9 cellular contexts compared by ENCODE assay signal in genomic region chr2:72115361-72116080, GRCh38. TPM values are rescaled to one million over a fixed set of nuclear protein-coding genes. Genes with fewer than 3 reads are reported as not detected.
A peak's percentile ranks its signal among the peaks of the same experiment; 100 is the strongest.
DNase-seq lines count a peak whose midpoint lies in the region; ATAC-seq and TF ChIP-seq lines count a peak whose summit lies in the region.
"Had no signal": no experiment of that assay in that cellular context is flagged by ENCODE, and none has a peak within 500 bp of the region (broad histone marks: within the 10 kb centered on the region; RNA-seq: fewer than 3 reads in every experiment).

No MANE protein-coding gene starts in this region.

- no peak for TF ChIP-seq POLR2A in breast epithelium (IDR thresholded peaks at IDR 0.05)

- H3K4me3 ChIP-seq in ACC112 (ENCODE audit: low read depth, low read length) (peak overlapping the region; percentile 6), breast epithelium (no peak overlapping the region), left lung (no peak overlapping the region)

- H3K27me3 ChIP-seq in ACC112 (ENCODE audit: insufficient read depth, low read length) (no peaks in the 10 kb centered on the region), breast epithelium (no peaks in the 10 kb centered on the region), left lung (no peaks in the 10 kb centered on the region)

- intact Hi-C loops in breast epithelium (cut with DNase I; ENCODE audit: low total_unique reads) (no loop called here), left lung (cut with DNase I) (no loop called here)

- H2AFZ ChIP-seq in ACC112 (ENCODE audit: low read length, unreplicated experiment), result peak overlapping the region; percentile 19

- peak; percentile 81 for ATAC-seq in left lung
- no peak for ATAC-seq in HG03045 (IDR thresholded peaks at IDR 0.05; ENCODE audit: unreplicated experiment)
- no peak for ATAC-seq in HG03196 (IDR thresholded peaks at IDR 0.05; ENCODE audit: unreplicated experiment)

- TF ChIP-seq CTCF in breast epithelium (IDR thresholded peaks at IDR 0.05) (no peak), left lung (IDR thresholded peaks at IDR 0.05) (no peak)

- H3K4me1 ChIP-seq in ACC112 (ENCODE audit: control insufficient read depth, insufficient read depth, low read length, unreplicated experiment), result peaks cover 34% of the 10 kb centered on the region
- no peaks in the 10 kb centered on the region for H3K4me1 ChIP-seq in breast epithelium
- H3K4me1 ChIP-seq in left lung, result peaks cover 4 to 7% of the 10 kb centered on the region in 2 donors

- H3K36me3 ChIP-seq in ACC112 (ENCODE audit: insufficient read depth, low read length) (no peaks in the 10 kb centered on the region), breast epithelium (no peaks in the 10 kb centered on the region), left lung (no peaks in the 10 kb centered on the region)

- H3K27ac ChIP-seq in ACC112 (ENCODE audit: low read depth, low read length) (peak overlapping the region; percentile 62), breast epithelium (peak overlapping the region; percentile 60 to 81), left lung (no peak overlapping the region)

- H3K9me3 ChIP-seq in breast epithelium (no peaks in the 10 kb centered on the region), left lung (no peaks in the 10 kb centered on the region)

- H3K79me2 ChIP-seq in ACC112 (ENCODE audit: control insufficient read depth, insufficient read depth, low read length, unreplicated experiment), result no peaks in the 10 kb centered on the region

- peak; percentile 74 for DNase-seq in HS-5 (ENCODE audit: low read depth)
- DNase-seq in breast epithelium (ENCODE audit: low spot score in 2 of 2), result peak; percentile 89 to 96
- DNase-seq in left lung, result peak in 1 of 2 donors; percentile 81
- no peak for DNase-seq in UCSD-AML1 (lab: John Stamatoyannopoulos, UW; ENCODE audit: unreplicated experiment)
- no peak for DNase-seq in NCI-H526 treated with DMSO at 0.1 percent for 48 hours (lab: John Stamatoyannopoulos, UW)
- DNase-seq: NCI-H774 had no signal

RNA-seq across cellular contexts. Expression of gene CYP26B1, which starts 32.1 kb away (rescaled TPM):
- total RNA-seq in breast epithelium (10 to 100 TPM in 1 of 3 donors, 1 to 10 TPM in 2; 3.8 to 41.6 (median 3.9) TPM), left lung (1 to 10 TPM; 3.1 to 4.7 TPM)

Comparison
In these comparisons a context has a peak if more than half of its experiments do, and no peak if none do; other contexts are left out.
1. H3K27ac ChIP-seq: peak in ACC112 (single experiment) and breast epithelium (2 of 2); none in left lung (0 of 2).
2. DNase-seq: peak in HS-5 (single experiment) and breast epithelium (2 of 2); none in UCSD-AML1 (single experiment) and NCI-H526 treated with DMSO at 0.1 percent for 48 hours (single experiment).